Comparison of ENCODE assay signal across 28 cellular contexts in the genomic region with DNA sequence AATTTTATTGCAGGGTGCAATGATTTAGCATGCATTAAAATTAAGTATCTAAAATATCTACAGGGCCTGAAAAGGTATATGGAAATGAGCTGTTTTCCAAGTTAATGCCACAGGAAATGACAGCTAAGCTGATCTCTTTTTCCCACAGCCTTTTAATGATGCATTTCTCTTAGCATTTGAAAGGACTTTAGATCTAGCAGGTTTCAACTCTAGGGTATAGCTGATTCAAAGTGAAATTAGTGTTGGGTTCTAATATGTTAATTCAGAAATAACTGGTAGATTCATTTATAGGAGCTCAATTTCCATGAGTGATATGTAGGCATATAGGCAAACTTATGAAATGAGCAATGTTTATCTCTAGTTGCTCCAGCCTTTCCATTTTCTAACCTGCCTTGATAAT.
DNase-seq lines count a peak whose midpoint lies in the region; ATAC-seq, FAIRE-seq and TF ChIP-seq lines count a peak whose summit lies in the region.
"Had no signal": no experiment of that assay in that cellular context is flagged by ENCODE, and none has a peak within 500 bp of the region (broad histone marks: within the 10 kb centered on the region; RNA-seq: fewer than 3 reads in every experiment).

No MANE protein-coding gene starts in this region.

- no peak overlapping the region for H2BK12ac ChIP-seq in H1 (ENCODE audit: low read depth, low read length)

- POLR2A ChIA-PET in H1 (lab: Charles Lee; ENCODE audit: partially characterized antibody) = no interaction called here

- H3K9me3 ChIP-seq in H1 (ENCODE audit: insufficient read depth in 2 of 2, low read depth in 1 of 2, low read length in 1 of 2) = no peaks in the 10 kb centered on the region
- H3K9me3 ChIP-seq: HAP-1, right atrium auricular region, spleen, thyroid gland had no signal

- no peaks in the 10 kb centered on the region for H3K23me2 ChIP-seq in H1 (ENCODE audit: low read depth, low read length)

- no peak overlapping the region for H4K91ac ChIP-seq in H1 (replicated peaks; ENCODE audit: insufficient read length, low read length)

- peaks cover 0 to 14% (median 0%) of the 10 kb centered on the region in 4 experiments; a peak in 3 of 7 replicates for H3K4me1 ChIP-seq in H1 (replicated peaks in 1 of 4; ENCODE audit: control insufficient read depth in 3 of 4, insufficient read depth in 4 of 4, low read length in 3 of 4)
- H3K4me1 ChIP-seq: HAP-1, parathyroid adenoma, right atrium auricular region, spleen, thyroid gland had no signal

- no peaks in the 10 kb centered on the region for H3K79me1 ChIP-seq in H1 (ENCODE audit: low read depth, low read length)

- H4K20me1 ChIP-seq in H1 (replicated peaks in 1 of 2; ENCODE audit: control insufficient read depth in 1 of 2, insufficient read depth in 2 of 2, low read length in 2 of 2) = no peaks in the 10 kb centered on the region

- no peak overlapping the region for H2BK15ac ChIP-seq in H1 (ENCODE audit: low read length)

- H3K9me3 Mint-ChIP-seq in activated T-cell treated with anti-CD3 and anti-CD28 coated beads, Interleukin-2, amount 50 U/mL, for 72 hours = peaks cover 2 to 3% of the 10 kb centered on the region in 2 donors
- H3K9me3 Mint-ChIP-seq: neural crest cell had no signal

- no peak overlapping the region for H3K27ac ChIP-seq in H1 (ENCODE audit: low read depth, low read length)
- H3K27ac ChIP-seq: C4-2B, cardiac muscle cell, parathyroid adenoma, right atrium auricular region, spleen, thyroid gland had no signal

- no peak overlapping the region for H3K9ac ChIP-seq in H1 (replicated peaks in 1 of 4; ENCODE audit: extremely low read depth in 1 of 4, low read depth in 3 of 4, low read length in 3 of 4)
- H3K9ac ChIP-seq: parathyroid adenoma had no signal

- no peaks in the 10 kb centered on the region for H3K79me2 ChIP-seq in H1 (ENCODE audit: control insufficient read depth in 1 of 2, insufficient read depth in 2 of 2, low read length in 2 of 2)
- H3K79me2 ChIP-seq: parathyroid adenoma had no signal

- 0 out of 8 replicates have a peak overlapping the region, but pooled peaks of 1 of the 4 experiments have one; percentile 19 for H3K4me3 ChIP-seq in H1 (ENCODE audit: extremely low read depth in 1 of 4, insufficient read depth in 2 of 4, low read depth in 3 of 4, low read length in 4 of 4)
- H3K4me3 ChIP-seq: cardiac muscle cell, HAP-1, right atrium auricular region, spleen, thyroid gland had no signal

- H3K56ac ChIP-seq in H1 (replicated peaks; ENCODE audit: insufficient read length, low read depth, low read length) = no peak overlapping the region

- no peak overlapping the region for H2AK5ac ChIP-seq in H1 (ENCODE audit: low read depth, low read length)

- no peaks in the 10 kb centered on the region for H3K27me3 Mint-ChIP-seq in activated T-cell treated with anti-CD3 and anti-CD28 coated beads, Interleukin-2, amount 50 U/mL, for 72 hours (ENCODE audit: low read depth)

- no peak overlapping the region for H3K14ac ChIP-seq in H1 (ENCODE audit: insufficient read length)

- FAIRE-seq in H1 (lab: Jason Lieb, UNC) = peak; percentile 32

- H3K36me3 ChIP-seq in H1 (ENCODE audit: control insufficient read depth in 2 of 4, insufficient read depth in 4 of 4, low read length in 3 of 4) = no peaks in the 10 kb centered on the region
- H3K36me3 ChIP-seq: cardiac muscle cell, HAP-1, right atrium auricular region, spleen, thyroid gland had no signal

- H3K4me1 Mint-ChIP-seq in activated T-cell treated with anti-CD3 and anti-CD28 coated beads, Interleukin-2, amount 50 U/mL, for 72 hours (ENCODE audit: low read depth) = peaks cover 35% of the 10 kb centered on the region
- H3K4me1 Mint-ChIP-seq: neural crest cell had no signal

- H3K4me3 Mint-ChIP-seq in activated T-cell treated with anti-CD3 and anti-CD28 coated beads, Interleukin-2, amount 50 U/mL, for 72 hours = peak overlapping the region in 1 of 2 donors; percentile 50
- H3K4me3 Mint-ChIP-seq: neural crest cell had no signal

- no peak overlapping the region for H3K4ac ChIP-seq in H1 (replicated peaks; ENCODE audit: insufficient read length, low read depth, low read length)

- H4K8ac ChIP-seq in H1 (ENCODE audit: extremely low read depth, insufficient read depth, low read length) = no peak overlapping the region

- no peak overlapping the region for H2AFZ ChIP-seq in H1 (ENCODE audit: low read length)
- H2AFZ ChIP-seq: parathyroid adenoma had no signal

- H3K4me2 ChIP-seq in H1 (ENCODE audit: insufficient read depth in 1 of 2, low read depth in 2 of 2, low read length in 2 of 2) = no peak overlapping the region; a peak in 2 of 4 replicates

- H3K36me3 Mint-ChIP-seq in activated T-cell treated with anti-CD3 and anti-CD28 coated beads, Interleukin-2, amount 50 U/mL, for 72 hours (ENCODE audit: insufficient read depth in 2 of 2) = peaks cover 3 to 4% of the 10 kb centered on the region in 2 donors

- H2BK20ac ChIP-seq in H1 (ENCODE audit: low read length) = no peak overlapping the region

- intact Hi-C loops in left colon (cut with DNase I, micrococcal nuclease) = no loop called here

- CTCF ChIA-PET in H1 (lab: Charles Lee; ENCODE audit: partially characterized antibody) = interaction anchor here (1.0 to 1.4 kb wide), 2 partner anchors 10 to 17 kb away, joined by 3 to 6 read pairs; no protein-coding TSS in a partner anchor

- peak overlapping the region; percentile 6 for H3K27ac Mint-ChIP-seq in activated T-cell treated with anti-CD3 and anti-CD28 coated beads, Interleukin-2, amount 50 U/mL, for 72 hours

- H3K23ac ChIP-seq in H1 (ENCODE audit: insufficient read length) = no peak overlapping the region

- H2BK5ac ChIP-seq in H1 (ENCODE audit: low read depth, low read length) = no peak overlapping the region

- no peak for TF ChIP-seq POLR2A in H1 (IDR thresholded peaks at IDR 0.05; ENCODE audit: control extremely low read depth in 1 of 2, low read depth in 2 of 2, low read length in 2 of 2)

- H4K5ac ChIP-seq in H1 (ENCODE audit: insufficient read length, low read depth, low read length) = no peak overlapping the region

- no peak for TF ChIP-seq EP300 in H1 (IDR thresholded peaks at IDR 0.05; ENCODE audit: borderline replicate concordance in 1 of 2, low read depth in 2 of 2, low read length in 2 of 2)

- ATAC-seq in activated T-cell treated with anti-CD3 and anti-CD28 coated beads, Interleukin-2, amount 50 U/mL, for 72 hours (replicated peaks in 1 of 2) = no peak
- ATAC-seq in stimulated activated naive CD8-positive, alpha-beta T cell treated with anti-CD3 and anti-CD28 coated beads, Interleukin-15, Interleukin-2, amounts not matched to agents 100 U/mL and 50 U/mL, for 24 hours = peak; percentile 74
- no peak for ATAC-seq in GM18907 (IDR thresholded peaks at IDR 0.05; ENCODE audit: unreplicated experiment)
- ATAC-seq in GM21723 (IDR thresholded peaks at IDR 0.05; ENCODE audit: unreplicated experiment) = no peak
- no peak for ATAC-seq in left colon

- no peak overlapping the region for H2BK120ac ChIP-seq in H1 (replicated peaks; ENCODE audit: low read depth, low read length)

- no peak for TF ChIP-seq RAD21 in H1 (IDR thresholded peaks at IDR 0.05 in 1 of 2, conservative IDR thresholded peaks at IDR 0.05 in 1 of 2; ENCODE audit: low read depth in 2 of 2, low read length in 2 of 2)

- H3K18ac ChIP-seq in H1 (ENCODE audit: extremely low read depth, low read length) = no peak overlapping the region

- no peak for DNase-seq in activated T-cell treated with anti-CD3 and anti-CD28 coated beads, Interleukin-2, amount 50 U/mL, for 72 hours
- DNase-seq in activated T-cell treated with anti-CD3 and anti-CD28 coated beads, Interleukin-2, amount 50 U/mL, for 48 hours = no peak
- peak; percentile 9 for DNase-seq in LHCN-M2 (ENCODE audit: low read depth)
- DNase-seq in H1 (ENCODE audit: low read depth in 1 of 2, low spot score in 2 of 2) = no peak
- no peak for DNase-seq in stimulated activated naive CD8-positive, alpha-beta T cell treated with anti-CD3 and anti-CD28 coated beads, Interleukin-15, Interleukin-2, amounts not matched to agents 100 U/mL and 50 U/mL, for 24 hours
- DNase-seq in left colon = no peak
- DNase-seq: activated effector memory CD4-positive, alpha-beta T cell treated with anti-CD3 and anti-CD28 coated beads, Interleukin-2, amount 50 U/mL, for 16 hours; amygdala; Calu3; cortex of kidney; DND-41; KBM-7; NCI-H1436; NCI-H2107; SIG-M5; spleen; stimulated activated CD4-positive, alpha-beta T cell treated with anti-CD3 and anti-CD28 coated beads, Interleukin-2, amount 100 ng/mL, for 48 hours; stimulated activated naive CD4-positive, alpha-beta T cell treated with Interleukin-2 at 50 U/mL for 16 hours; T-helper 1 cell; thyroid gland had no signal

- TF ChIP-seq CTCF in H1 (IDR thresholded peaks at IDR 0.05; ENCODE audit: control extremely low read depth in 1 of 3, insufficient read depth in 1 of 3, low read depth in 1 of 3, low read length in 3 of 3) = no peak

- no peaks in the 10 kb centered on the region for H3K27me3 ChIP-seq in H1 (replicated peaks in 1 of 4; ENCODE audit: control insufficient read depth in 3 of 4, extremely low read depth in 1 of 4, insufficient read depth in 3 of 4, low read length in 3 of 4)
- H3K27me3 ChIP-seq: cardiac muscle cell, right atrium auricular region, spleen, thyroid gland had no signal

TF ChIP-seq in H1, 55 proteins besides CTCF, POLR2A, EP300 and RAD21 (continues in another document):
- TF ChIP-seq RFX5 (IDR thresholded peaks at IDR 0.05; ENCODE audit: borderline replicate concordance, low read depth, low read length) (no peak), ATF3 (IDR thresholded peaks at IDR 0.05; ENCODE audit: insufficient read depth, low read depth, low read length) (no peak), CBX5 (IDR thresholded peaks at IDR 0.05; ENCODE audit: low read depth, low read length) (no peak)
